6 cellular contexts compared by ENCODE assay signal in genomic region chr12:92338102-92338501, GRCh38.
"Had no signal": no experiment of that assay in that cellular context is flagged by ENCODE, and none has a peak within 500 bp of the region (broad histone marks: within the 10 kb centered on the region; RNA-seq: fewer than 3 reads in every experiment).

No MANE protein-coding gene starts in this region.

- DNase-seq: GDM1, GF-D8 had no signal

- ATAC-seq: GM12878 had no signal

- FAIRE-seq: G401.6, GM12878, GM12891, GM19239 had no signal

- H3K4me3 ChIP-seq: GM12878 had no signal
